31 cellular contexts compared by ENCODE assay signal in genomic region chr14:85798852-85799251, GRCh38.
"Had no signal": no experiment of that assay in that cellular context is flagged by ENCODE, and none has a peak within 500 bp of the region (broad histone marks: within the 10 kb centered on the region; RNA-seq: fewer than 3 reads in every experiment).

No MANE protein-coding gene starts in this region.

- H3K4me1 Mint-ChIP-seq: activated CD4-positive, alpha-beta memory T cell treated with anti-CD3 and anti-CD28 coated beads, Interleukin-2, amount 10 ng/mL, durations not matched to agents 7 days and 5 days; activated CD4-positive, alpha-beta T cell treated with anti-CD3 and anti-CD28 coated beads, Interleukin-2, amount 10 ng/mL, durations not matched to agents 7 days and 5 days; activated naive CD4-positive, alpha-beta T cell treated with anti-CD3 and anti-CD28 coated beads, Interleukin-2, amount 10 ng/mL, durations not matched to agents 7 days and 5 days; activated naive CD8-positive, alpha-beta T cell treated with anti-CD3 and anti-CD28 coated beads, Interleukin-2, amount 10 ng/mL, durations not matched to agents 7 days and 5 days; brain; WTC11 had no signal

- H3K27ac Mint-ChIP-seq: activated CD4-positive, alpha-beta memory T cell treated with anti-CD3 and anti-CD28 coated beads, Interleukin-2, amount 10 ng/mL, durations not matched to agents 7 days and 5 days; activated CD4-positive, alpha-beta T cell treated with anti-CD3 and anti-CD28 coated beads, Interleukin-2, amount 10 ng/mL, durations not matched to agents 7 days and 5 days; activated naive CD4-positive, alpha-beta T cell treated with anti-CD3 and anti-CD28 coated beads, Interleukin-2, amount 10 ng/mL, durations not matched to agents 7 days and 5 days; activated naive CD4-positive, alpha-beta T cell treated with anti-CD3 and anti-CD28 coated beads, Interleukin-2, amount 50 U/mL, for 72 hours; activated naive CD8-positive, alpha-beta T cell treated with anti-CD3 and anti-CD28 coated beads, Interleukin-2, amount 10 ng/mL, durations not matched to agents 7 days and 5 days; activated T-cell treated with anti-CD3 and anti-CD28 coated beads, Interleukin-2, amount 50 U/mL, for 24 hours; activated T-cell treated with anti-CD3 and anti-CD28 coated beads, Interleukin-2, amount 50 U/mL, for 72 hours; brain; WTC11 had no signal

- ATAC-seq: activated naive CD4-positive, alpha-beta T cell treated with anti-CD3 and anti-CD28 coated beads, Interleukin-2, amount 50 U/mL, for 72 hours; activated T-cell treated with anti-CD3 and anti-CD28 coated beads, Interleukin-2, amount 50 U/mL, for 72 hours; WTC11 had no signal

- FAIRE-seq: endometrium, endothelial cell of umbilical vein, TTC549 had no signal

- H3K4me1 ChIP-seq: ascending aorta, breast epithelium, colonic mucosa, esophagus squamous epithelium had no signal

- H3K4me3 Mint-ChIP-seq: activated CD4-positive, alpha-beta memory T cell treated with anti-CD3 and anti-CD28 coated beads, Interleukin-2, amount 10 ng/mL, durations not matched to agents 7 days and 5 days; activated CD4-positive, alpha-beta T cell treated with anti-CD3 and anti-CD28 coated beads, Interleukin-2, amount 10 ng/mL, durations not matched to agents 7 days and 5 days; activated naive CD4-positive, alpha-beta T cell treated with anti-CD3 and anti-CD28 coated beads, Interleukin-2, amount 10 ng/mL, durations not matched to agents 7 days and 5 days; activated naive CD8-positive, alpha-beta T cell treated with anti-CD3 and anti-CD28 coated beads, Interleukin-2, amount 10 ng/mL, durations not matched to agents 7 days and 5 days; activated T-cell treated with anti-CD3 and anti-CD28 coated beads, Interleukin-2, amount 50 U/mL, for 24 hours; activated T-cell treated with anti-CD3 and anti-CD28 coated beads, Interleukin-2, amount 50 U/mL, for 72 hours; brain; WTC11 had no signal

- H3K27ac ChIP-seq: ascending aorta, breast epithelium, cardiac muscle cell, colonic mucosa, epithelial cell of prostate, esophagus squamous epithelium had no signal

- H3K36me3 ChIP-seq: ascending aorta, breast epithelium, cardiac muscle cell, colonic mucosa, esophagus squamous epithelium had no signal

- H3K9me3 ChIP-seq: ascending aorta, breast epithelium, colonic mucosa, esophagus squamous epithelium had no signal

- H3K4me3 ChIP-seq: ascending aorta, breast epithelium, cardiac muscle cell, colonic mucosa, esophagus squamous epithelium had no signal

- H3K9me3 Mint-ChIP-seq: activated CD4-positive, alpha-beta memory T cell treated with anti-CD3 and anti-CD28 coated beads, Interleukin-2, amount 10 ng/mL, durations not matched to agents 7 days and 5 days; activated T-cell treated with anti-CD3 and anti-CD28 coated beads, Interleukin-2, amount 50 U/mL, for 72 hours had no signal

- H3K27me3 ChIP-seq: ascending aorta, breast epithelium, cardiac muscle cell, colonic mucosa, esophagus squamous epithelium had no signal

- DNase-seq: activated CD4-positive, alpha-beta memory T cell treated with anti-CD3 and anti-CD28 coated beads, Interleukin-2, amount 10 ng/mL, durations not matched to agents 7 days and 5 days; activated CD4-positive, alpha-beta T cell treated with anti-CD3 and anti-CD28 coated beads for 1 hour; activated CD4-positive, alpha-beta T cell treated with anti-CD3 and anti-CD28 coated beads for 4 hours; activated CD4-positive, alpha-beta T cell treated with anti-CD3 and anti-CD28 coated beads, Interleukin-2, amount 10 ng/mL, durations not matched to agents 7 days and 5 days; activated CD4-positive, alpha-beta T cell treated with anti-CD3 and anti-CD28 coated beads, Interleukin-2, amount 50 U/mL, for 4 hours; activated CD8-positive, alpha-beta memory T cell treated with anti-CD3 and anti-CD28 coated beads, Interleukin-2, amount 50 U/mL, for 48 hours; activated gamma-delta T cell; activated naive CD4-positive, alpha-beta T cell; activated naive CD4-positive, alpha-beta T cell treated with anti-CD3 and anti-CD28 coated beads, Interleukin-2, amount 10 ng/mL, durations not matched to agents 7 days and 5 days; activated naive CD8-positive, alpha-beta T cell treated with anti-CD3 and anti-CD28 coated beads, Interleukin-2, amount 10 ng/mL, durations not matched to agents 7 days and 5 days; activated T-cell treated with anti-CD3 and anti-CD28 coated beads for 4 hours; activated T-cell treated with anti-CD3 and anti-CD28 coated beads, Interleukin-2, amount 50 U/mL, for 24 hours; activated T-cell treated with anti-CD3 and anti-CD28 coated beads, Interleukin-2, amount 50 U/mL, for 72 hours; central memory CD4-positive, alpha-beta T cell; cerebellar nuclear complex; colonic mucosa; effector CD8-positive, alpha-beta T cell; esophagus squamous epithelium; foreskin melanocyte; head of caudate nucleus; T-helper 2 cell had no signal

- H3K27me3 Mint-ChIP-seq: activated CD4-positive, alpha-beta T cell treated with anti-CD3 and anti-CD28 coated beads, Interleukin-2, amount 10 ng/mL, durations not matched to agents 7 days and 5 days; activated naive CD4-positive, alpha-beta T cell treated with anti-CD3 and anti-CD28 coated beads, Interleukin-2, amount 10 ng/mL, durations not matched to agents 7 days and 5 days; activated T-cell treated with anti-CD3 and anti-CD28 coated beads, Interleukin-2, amount 50 U/mL, for 24 hours; brain had no signal

- H3K36me3 Mint-ChIP-seq: activated naive CD4-positive, alpha-beta T cell treated with anti-CD3 and anti-CD28 coated beads, Interleukin-2, amount 10 ng/mL, durations not matched to agents 7 days and 5 days; activated naive CD4-positive, alpha-beta T cell treated with anti-CD3 and anti-CD28 coated beads, Interleukin-2, amount 50 U/mL, for 72 hours; activated naive CD8-positive, alpha-beta T cell treated with anti-CD3 and anti-CD28 coated beads, Interleukin-2, amount 10 ng/mL, durations not matched to agents 7 days and 5 days; brain; WTC11 had no signal
